ENCODE assay signal across 8 cellular contexts in the genomic region with DNA sequence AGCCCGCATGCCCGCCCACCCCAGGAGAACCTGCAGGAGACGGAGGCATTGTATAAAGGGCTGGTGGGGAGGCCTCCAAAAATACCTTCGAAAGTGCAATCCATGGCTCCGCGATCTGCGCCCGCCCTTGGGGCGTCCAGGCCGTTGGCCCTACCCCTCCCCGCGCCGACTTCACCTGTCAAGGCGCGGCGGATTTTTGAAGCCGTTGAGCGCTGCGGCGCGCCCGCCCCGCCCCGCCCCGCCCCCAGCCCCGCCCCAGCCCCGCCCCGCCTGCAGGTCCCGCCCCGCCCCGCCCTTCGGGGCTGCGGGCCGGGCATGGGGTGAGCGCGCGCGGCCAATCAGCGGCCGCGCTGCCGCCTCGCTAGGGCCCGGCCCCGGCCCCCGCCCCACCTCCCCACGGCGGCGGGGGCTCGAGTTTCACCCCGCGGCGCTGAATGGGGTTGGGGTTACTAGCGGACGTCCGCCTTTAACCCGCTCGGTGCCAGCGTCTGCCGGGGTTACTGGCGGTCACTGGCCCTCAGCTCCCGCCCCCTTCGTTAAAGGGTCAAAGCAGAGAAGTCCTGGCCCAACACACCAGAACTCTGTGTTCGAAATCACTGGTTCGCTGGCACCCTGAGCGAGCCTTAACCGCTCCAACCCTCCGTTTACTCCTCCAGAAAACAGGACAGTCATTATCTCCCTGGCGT. TPM values are rescaled to one million over a fixed set of nuclear protein-coding genes. Genes with fewer than 3 reads are reported as not detected.
A peak's percentile ranks its signal among the peaks of the same experiment; 100 is the strongest.
DNase-seq lines count a peak whose midpoint lies in the region; ATAC-seq and TF ChIP-seq lines count a peak whose summit lies in the region.

No MANE protein-coding gene starts in this region.

- intact Hi-C loops in dorsolateral prefrontal cortex (cut with DNase I) = loop anchor here (5.0 to 10.0 kb wide), 3 partner anchors 41 to 541 kb away; partner anchors contain the start of genes DRC3 (in 1 of the 2), SHMT1 (in 1 of the 2) and TOM1L2 (in 1 of the 2)
- intact Hi-C loops in lower lobe of right lung (cut with DNase I) = no loop called here

- TF ChIP-seq CTCF in dorsolateral prefrontal cortex (IDR thresholded peaks at IDR 0.05 in 54 of 56, conservative IDR thresholded peaks at IDR 0.05 in 2 of 56; ENCODE audit: low read depth in 1 of 56, partially characterized antibody in 56 of 56) (no peak), lower lobe of right lung (IDR thresholded peaks at IDR 0.05) (no peak)

- peak overlapping the region; percentile 84 for H3K9ac ChIP-seq in BLaER1

- H3K27me3 ChIP-seq in BLaER1 (no peaks in the 10 kb centered on the region), dorsolateral prefrontal cortex (no peaks in the 10 kb centered on the region), lower lobe of right lung (ENCODE audit: low read depth) (no peaks in the 10 kb centered on the region)

- DNase-seq in NCI-H526 (lab: John Stamatoyannopoulos, UW) = peak; percentile 64 to 95
- DNase-seq in activated CD4-positive, alpha-beta T cell treated with anti-CD3 and anti-CD28 coated beads, Interleukin-2, amount 50 U/mL, for 24 hours (ENCODE audit: low read depth in 1 of 2, low spot score in 1 of 2) = peak; percentile 43 to 49
- DNase-seq in dorsolateral prefrontal cortex = peak; percentile 77 to 92 (median 86)
- DNase-seq in lower lobe of right lung = peak; percentile 89
- DNase-seq in stimulated activated CD4-positive, alpha-beta T cell treated with anti-CD3 and anti-CD28 coated beads, TNF-alpha, amount 100 ng/mL, for 1 hour (ENCODE audit: low read depth in 3 of 3, low spot score in 1 of 3) = peak; percentile 34 to 60 (median 58)

- H3K4me3 ChIP-seq in BLaER1 = peak overlapping the region; percentile 77
- peak overlapping the region; percentile 52 to 90 (median 73) for H3K4me3 ChIP-seq in dorsolateral prefrontal cortex
- peak overlapping the region; percentile 58 for H3K4me3 ChIP-seq in lower lobe of right lung

- H3K9me3 ChIP-seq in BLaER1 = no peaks in the 10 kb centered on the region
- no peaks in the 10 kb centered on the region for H3K9me3 ChIP-seq in lower lobe of right lung

- H3K36me3 ChIP-seq in BLaER1 (peaks cover 65% of the 10 kb centered on the region), lower lobe of right lung (peaks cover 15% of the 10 kb centered on the region)

- peaks cover 80% of the 10 kb centered on the region for H4K20me1 ChIP-seq in BLaER1

- ATAC-seq in GM19043 (IDR thresholded peaks at IDR 0.05; ENCODE audit: low read depth, unreplicated experiment) = peak; percentile 71
- peak; percentile 71 for ATAC-seq in HG03342 (IDR thresholded peaks at IDR 0.05; ENCODE audit: unreplicated experiment)
- ATAC-seq in lower lobe of right lung = peak; percentile 93 to 94

- H3K4me1 ChIP-seq in BLaER1 (peaks cover 93% of the 10 kb centered on the region), lower lobe of right lung (peaks cover 80% of the 10 kb centered on the region)

- peak overlapping the region; percentile 100 for H3K4me2 ChIP-seq in BLaER1

- H3K27ac ChIP-seq in BLaER1 (peak overlapping the region; percentile 94), dorsolateral prefrontal cortex (peak overlapping the region; percentile 63 to 99 (median 94)), lower lobe of right lung (peak overlapping the region; percentile 81)

RNA-seq across cellular contexts. Expression of gene SREBF1, which starts 13.2 kb away (rescaled TPM):
- 100 to 1,000 TPM in 84 of 120 experiments, 10 to 100 TPM in 36; 57.2 to 359 (median 120) TPM for total RNA-seq in dorsolateral prefrontal cortex
- total RNA-seq in lower lobe of right lung = 77.2 TPM

Comparison
In these comparisons a context has a peak if more than half of its experiments do, and no peak if none do; other contexts are left out.
1. Peak in every context shown above with its lines: DNase-seq, ATAC-seq, H3K4me3 ChIP-seq and H3K27ac ChIP-seq.